8 cellular contexts compared by ENCODE assay signal in genomic region chr15:66388057-66388363, GRCh38. TPM values are rescaled to one million over a fixed set of nuclear protein-coding genes. Genes with fewer than 3 reads are reported as not detected.
A peak's percentile ranks its signal among the peaks of the same experiment; 100 is the strongest.
DNase-seq lines count a peak whose midpoint lies in the region; ATAC-seq and TF ChIP-seq lines count a peak whose summit lies in the region.

No MANE protein-coding gene starts in this region.

- no peaks in the 10 kb centered on the region for H3K27me3 ChIP-seq in H7 (ENCODE audit: control insufficient read depth, insufficient read depth, low read length)
- H3K27me3 ChIP-seq in foreskin keratinocyte = no peaks in the 10 kb centered on the region
- no peaks in the 10 kb centered on the region for H3K27me3 ChIP-seq in skeletal muscle satellite cell (ENCODE audit: control insufficient read depth, insufficient read depth, low read length)

- H3K4me3 ChIP-seq in H7 (ENCODE audit: insufficient read depth, low read depth, low read length) (peak overlapping the region; percentile 82), skeletal muscle satellite cell (ENCODE audit: low read length) (peak overlapping the region; percentile 94)

- TF ChIP-seq CTCF in VCaP (conservative IDR thresholded peaks at IDR 0.05) = peak; percentile 37; the same call in 1 of the 2 replicates
- no peak for TF ChIP-seq CTCF in foreskin keratinocyte (conservative IDR thresholded peaks at IDR 0.05)

- H3K9me3 ChIP-seq in skeletal muscle satellite cell (replicated peaks; ENCODE audit: low read length) = no peaks in the 10 kb centered on the region

- ATAC-seq in foreskin keratinocyte (no peak), HG03354 (IDR thresholded peaks at IDR 0.05; ENCODE audit: poor library complexity, severe bottlenecking, unreplicated experiment) (no peak)

- H3K36me3 ChIP-seq in H7 (replicated peaks; ENCODE audit: control insufficient read depth, insufficient read depth, low read length) (no peaks in the 10 kb centered on the region), skeletal muscle satellite cell (ENCODE audit: insufficient read depth, low read length) (no peaks in the 10 kb centered on the region)

- peak overlapping the region; percentile 89 for H3K9ac ChIP-seq in skeletal muscle satellite cell (ENCODE audit: low read depth, low read length)

- peaks cover 15% of the 10 kb centered on the region for H3K4me1 ChIP-seq in foreskin keratinocyte
- peaks cover 37% of the 10 kb centered on the region for H3K4me1 ChIP-seq in skeletal muscle satellite cell (ENCODE audit: control insufficient read depth, insufficient read depth, low read length)

- peak overlapping the region; percentile 96 for H3K4me2 ChIP-seq in skeletal muscle satellite cell (ENCODE audit: low read length)

- no peak for DNase-seq in H7
- DNase-seq in foreskin keratinocyte = no peak
- DNase-seq in NCI-H1417 treated with DMSO at 0.1 percent for 48 hours (lab: John Stamatoyannopoulos, UW) = no peak
- DNase-seq in kidney glomerular epithelial cell (lab: John Stamatoyannopoulos, UW) = no peak
- no peak for DNase-seq in NCI-H446 (lab: John Stamatoyannopoulos, UW)

- peak overlapping the region; percentile 86 for H3K27ac ChIP-seq in VCaP
- peak overlapping the region; percentile 86 for H3K27ac ChIP-seq in foreskin keratinocyte

RNA-seq across cellular contexts. Expression of gene MAP2K1, which starts 1.3 kb away (rescaled TPM):
- total RNA-seq in H7 (2014; rRNA removed; shearing (Covaris generic)) = 42.6 and 45.8 TPM in 2 replicates
- 67.1 and 75.4 TPM in 2 replicates for total RNA-seq in foreskin keratinocyte
- 65.1 and 77.4 TPM in 2 replicates for polyA plus RNA-seq in foreskin keratinocyte
- total RNA-seq in skeletal muscle satellite cell (2012; rRNA removed) = 34.2 and 59.0 TPM in 2 replicates

RNA-seq across cellular contexts. Expression of gene TIPIN, which starts 31.5 kb away (rescaled TPM):
- total RNA-seq in H7 (2014; rRNA removed; shearing (Covaris generic)) = 16.2 and 17.0 TPM in 2 replicates
- 16.0 and 16.6 TPM in 2 replicates for total RNA-seq in foreskin keratinocyte
- polyA plus RNA-seq in foreskin keratinocyte = 13.9 and 16.3 TPM in 2 replicates
- total RNA-seq in skeletal muscle satellite cell (2012; rRNA removed) = 15.5 and 16.7 TPM in 2 replicates
